ENCODE assay signal across 9 cellular contexts in the genomic region with DNA sequence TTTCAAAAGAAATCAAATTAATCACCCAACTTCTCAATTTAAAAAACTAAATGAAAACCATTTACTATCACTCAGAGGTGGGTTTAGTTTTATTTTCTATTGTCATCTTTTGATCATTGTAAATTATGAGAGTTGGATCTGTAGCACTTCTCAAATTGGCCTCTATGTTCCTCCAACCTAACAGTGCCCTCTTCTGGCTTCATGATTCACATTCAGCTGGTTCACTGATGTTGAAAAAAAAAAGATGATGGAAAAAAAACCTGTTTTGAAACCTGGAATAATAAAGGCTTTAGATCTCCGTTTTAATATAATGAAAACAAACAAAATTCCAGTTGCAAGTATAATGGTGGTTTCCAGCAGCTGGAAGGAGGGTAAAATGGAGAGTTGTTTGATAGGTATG. TPM values are rescaled to one million over a fixed set of nuclear protein-coding genes. Genes with fewer than 3 reads are reported as not detected.
DNase-seq lines count a peak whose midpoint lies in the region; ATAC-seq, FAIRE-seq and TF ChIP-seq lines count a peak whose summit lies in the region.
"Had no signal": no experiment of that assay in that cellular context is flagged by ENCODE, and none has a peak within 500 bp of the region (broad histone marks: within the 10 kb centered on the region; RNA-seq: fewer than 3 reads in every experiment).

No MANE protein-coding gene starts in this region.

- H3K4me3 ChIP-seq in BJ (ENCODE audit: low read depth, low read length) (no peak overlapping the region), RWPE2 (ENCODE audit: severe bottlenecking) (no peak overlapping the region), epithelial cell of esophagus (ENCODE audit: low read length) (no peak overlapping the region), pancreas (no peak overlapping the region)

- peak; percentile 96 for FAIRE-seq in pancreas (lab: Jason Lieb, UNC)

- ATAC-seq in RWPE2 (ENCODE audit: low read depth) (0 out of 3 replicates have a peak, but pooled peaks have one; percentile 35), pancreas (peak in 2 of 4 donors; percentile 54 to 57), HG03442 (IDR thresholded peaks at IDR 0.05; ENCODE audit: unreplicated experiment) (no peak), HG03135 (IDR thresholded peaks at IDR 0.05; ENCODE audit: unreplicated experiment) (no peak)

- POLR2A ChIA-PET in BJ (lab: Charles Lee), result no interaction called here

- H3K36me3 ChIP-seq in BJ (ENCODE audit: control insufficient read depth, insufficient read depth, low read length), result no peaks in the 10 kb centered on the region
- no peaks in the 10 kb centered on the region for H3K36me3 ChIP-seq in RWPE2 (ENCODE audit: low read depth)
- H3K36me3 ChIP-seq in pancreas, result no peaks in the 10 kb centered on the region

- 0% methylated on average over 1 of the region's 1 CpG for WGBS in pancreas, 2 donors

- intact Hi-C loops in pancreas (cut with DNase I), result no loop called here

- CTCF ChIA-PET in BJ (lab: Yijun Ruan, JAX), result interaction anchor here (1.7 kb wide), 1 partner anchor 445 kb away, joined by 8 read pairs; no protein-coding TSS in a partner anchor

- no peaks in the 10 kb centered on the region for H3K4me1 ChIP-seq in RWPE2 (ENCODE audit: insufficient read depth, poor library complexity, severe bottlenecking)
- no peaks in the 10 kb centered on the region for H3K4me1 ChIP-seq in pancreas

- no peaks in the 10 kb centered on the region for H3K9me3 ChIP-seq in RWPE2 (ENCODE audit: severe bottlenecking)
- H3K9me3 ChIP-seq in pancreas, result no peaks in the 10 kb centered on the region

- TF ChIP-seq CTCF in BJ (IDR thresholded peaks at IDR 0.05; ENCODE audit: insufficient read depth, low read depth, low read length) (peak; percentile 59), GM12872 (IDR thresholded peaks at IDR 0.05; ENCODE audit: insufficient read depth, low read depth, low read length) (peak; percentile 43; the same call in 2 of the 3 replicates), RWPE2 (IDR thresholded peaks at IDR 0.05; ENCODE audit: poor library complexity, severe bottlenecking) (peak; percentile 64), epithelial cell of esophagus (IDR thresholded peaks at IDR 0.05; ENCODE audit: insufficient read depth, low read depth, low read length, missing control alignments) (peak; percentile 66), pancreas (IDR thresholded peaks at IDR 0.05) (peak in 3 of 4 donors; percentile 16 to 48 (median 29))

- no peak overlapping the region for H3K27ac ChIP-seq in RWPE2 (ENCODE audit: poor library complexity, severe bottlenecking)
- H3K27ac ChIP-seq in pancreas, result no peak overlapping the region

- H3K27me3 ChIP-seq in BJ (ENCODE audit: control insufficient read depth, insufficient read depth, low read length) (no peaks in the 10 kb centered on the region), RWPE2 (ENCODE audit: insufficient read depth, poor library complexity, severe bottlenecking) (no peaks in the 10 kb centered on the region), pancreas (peaks cover 0 to 21% (median 3%) of the 10 kb centered on the region in 4 donors)

- DNase-seq in BJ (ENCODE audit: low read depth) (no peak), LHCN-M2 (ENCODE audit: low read depth) (peak; percentile 39), RWPE2 (ENCODE audit: low spot score) (no peak), epithelial cell of esophagus (ENCODE audit: low read depth) (peak; percentile 59), pancreas (peak in 2 of 6 donors; percentile 2 to 12)
- DNase-seq: left cardiac atrium had no signal

RNA-seq across cellular contexts. Expression of gene NBDY, which starts 2.4 kb away (rescaled TPM):
- polyA plus RNA-seq in BJ (2011; rRNA removed) (36.2 and 38.8 TPM in 2 replicates), pancreas (10 to 100 TPM in 1 of 2 donors, 1 to 10 TPM in 1; 7.9 to 19.9 TPM)
- polyA minus RNA-seq in BJ (2011; rRNA and poly(A)+ RNA removed), result 15.4 and 17.2 TPM in 2 replicates
- total RNA-seq in LHCN-M2 (2014; rRNA removed) (6.7 and 12.3 TPM in 2 replicates), pancreas (10 to 100 TPM in 2 of 6 donors, 1 to 10 TPM in 4; 7.0 to 22.8 (median 9.1) TPM)
- polyA plus RNA-seq in LHCN-M2 (2012), result 60.3 TPM

Comparison
In these comparisons a context has a peak if more than half of its experiments do, and no peak if none do; other contexts are left out.
1. DNase-seq: peak in LHCN-M2 (single experiment) and epithelial cell of esophagus (single experiment); none in BJ (single experiment) and RWPE2 (single experiment).
2. Peak in every context shown above with its lines, with median percentiles within 50 percentile points of each other: CTCF ChIP-seq.